11 cellular contexts compared by ENCODE assay signal in genomic region chr2:27855476-27855875, GRCh38. TPM values are rescaled to one million over a fixed set of nuclear protein-coding genes. Genes with fewer than 3 reads are reported as not detected.
DNase-seq lines count a peak whose midpoint lies in the region; ATAC-seq, FAIRE-seq and TF ChIP-seq lines count a peak whose summit lies in the region.
"Had no signal": no experiment of that assay in that cellular context is flagged by ENCODE, and none has a peak within 500 bp of the region (broad histone marks: within the 10 kb centered on the region; RNA-seq: fewer than 3 reads in every experiment).

No MANE protein-coding gene starts in this region.

- CTCF ChIA-PET in K562 (lab: Yijun Ruan, JAX; ENCODE audit: low intra/inter-chr PET ratio) = no interaction called here

- no peaks in the 10 kb centered on the region for H3K9me1 ChIP-seq in K562 (ENCODE audit: control insufficient read depth, insufficient read depth, low read length)

- H3K9me3 Mint-ChIP-seq in HFFc6 = peaks cover 16% of the 10 kb centered on the region
- H3K9me3 Mint-ChIP-seq: central memory CD8-positive, alpha-beta T cell had no signal

- intact Hi-C loops in K562 (cut with micrococcal nuclease) = no loop called here
- intact Hi-C loops in kidney (cut with DNase I) = no loop called here

- H3K36me3 ChIP-seq in K562 (ENCODE audit: control insufficient read depth, insufficient read depth, low read length) (no peaks in the 10 kb centered on the region), kidney (ENCODE audit: control insufficient read depth in 1 of 2, insufficient read depth in 2 of 2, low read length in 2 of 2) (no peaks in the 10 kb centered on the region)

- no peak for TF ChIP-seq RAD21 in K562 (CRISPR knock-in tag; conservative IDR thresholded peaks at IDR 0.05 in 1 of 2, IDR thresholded peaks at IDR 0.05 in 1 of 2)

- no peaks in the 10 kb centered on the region for H3K4me1 ChIP-seq in K562 (replicated peaks in 1 of 2; ENCODE audit: control insufficient read depth in 2 of 2, insufficient read depth in 2 of 2, low read length in 2 of 2)
- peaks cover 0 to 4% of the 10 kb centered on the region in 2 donors for H3K4me1 ChIP-seq in kidney (ENCODE audit: control insufficient read depth in 1 of 2, insufficient read depth in 1 of 2, low read depth in 1 of 2, low read length in 2 of 2)

- DNase-seq in AG20443 (ENCODE audit: low spot score) (peak; percentile 45), HFFc6 (peak; percentile 41), K562 (ENCODE audit: extremely low read depth in 1 of 4, low spot score in 3 of 4) (no peak), kidney tubule cell (ENCODE audit: low spot score) (peak; percentile 83), NCI-H446 (lab: John Stamatoyannopoulos, UW) (no peak), kidney (no peak), NCI-H1694 treated with DMSO at 0.1 percent for 48 hours (lab: John Stamatoyannopoulos, UW) (no peak)
- DNase-seq: posterior cingulate gyrus; stimulated activated CD4-positive, alpha-beta T cell treated with anti-CD3 and anti-CD28 coated beads, Interleukin-2, amount 100 ng/mL, for 48 hours had no signal

- TF ChIP-seq EP300 in K562 (IDR thresholded peaks at IDR 0.05; ENCODE audit: low read length) = no peak

- H3K27me3 ChIP-seq in K562 (ENCODE audit: control insufficient read depth in 2 of 2, insufficient read depth in 2 of 2, low read length in 2 of 2) = 0 out of 5 replicates have a peak, but pooled peaks cover 0 to 3% of the 10 kb centered on the region in 2 experiments

- in situ Hi-C loops in K562 (cut with MboI) = no loop called here

- BruUV-seq in K562 (replicated peaks; lab: Mats Ljungman, UMichigan) = no TSS peak

- POLR2A ChIA-PET in K562 (lab: Yijun Ruan, JAX) = no interaction called here

- H3K36me3 Mint-ChIP-seq in HFFc6 (ENCODE audit: low read depth) = peaks cover 16% of the 10 kb centered on the region

- TF ChIP-seq POLR2A in K562 (conservative IDR thresholded peaks at IDR 0.05) = no peak

- no peak overlapping the region for H3K27ac ChIP-seq in K562 (ENCODE audit: extremely low read depth, low read depth, low read length)
- no peak overlapping the region for H3K27ac ChIP-seq in kidney (ENCODE audit: low read depth in 2 of 2, low read length in 2 of 2)

- H3K9me3 ChIP-seq in K562 (replicated peaks; ENCODE audit: control insufficient read depth, insufficient read depth, low read depth, low read length) (no peaks in the 10 kb centered on the region), kidney (ENCODE audit: control insufficient read depth in 1 of 2, low read length in 2 of 2) (no peaks in the 10 kb centered on the region)

- no peak overlapping the region for H3K4me3 ChIP-seq in K562
- H3K4me3 ChIP-seq in kidney (ENCODE audit: low read length in 2 of 2) = no peak overlapping the region

- H3K27ac Mint-ChIP-seq in HFFc6 = peak overlapping the region; percentile 69

- no peaks in the 10 kb centered on the region; the same call in 1 of the 2 replicates for H3K27me3 Mint-ChIP-seq in HFFc6 (ENCODE audit: insufficient read depth)
- H3K27me3 Mint-ChIP-seq: central memory CD8-positive, alpha-beta T cell had no signal

- H4K20me1 ChIP-seq in K562 (replicated peaks; ENCODE audit: control insufficient read depth, insufficient read depth, low read length) = no peaks in the 10 kb centered on the region

- H3K4me3 Mint-ChIP-seq in HFFc6 = no peak overlapping the region; the same call in 1 of the 2 replicates
- H3K4me3 Mint-ChIP-seq: central memory CD8-positive, alpha-beta T cell had no signal

- ATAC-seq in K562 (no peak), GM21367 (IDR thresholded peaks at IDR 0.05; ENCODE audit: unreplicated experiment) (no peak)

- no peak for FAIRE-seq in K562 (lab: Jason Lieb, UNC)
- FAIRE-seq in kidney (lab: Jason Lieb, UNC) = no peak

- TF ChIP-seq CTCF in HFFc6 (IDR thresholded peaks at IDR 0.05) (no peak), K562 (IDR thresholded peaks at IDR 0.05 in 2 of 3, conservative IDR thresholded peaks at IDR 0.05 in 1 of 3; ENCODE audit: insufficient read depth in 2 of 3, low read depth in 1 of 3, low read length in 3 of 3) (no peak), kidney (IDR thresholded peaks at IDR 0.05; ENCODE audit: borderline replicate concordance, extremely low read depth, insufficient read depth) (no peak)

- no peak overlapping the region for H3K4me2 ChIP-seq in K562 (ENCODE audit: insufficient read depth, low read length)

- H2AFZ ChIP-seq in K562 (ENCODE audit: low read depth, low read length) = no peak overlapping the region

- H3K9ac ChIP-seq in K562 (ENCODE audit: insufficient read depth in 1 of 2, low read depth in 2 of 2, low read length in 2 of 2) (no peak overlapping the region), kidney (ENCODE audit: low read length in 2 of 2) (no peak overlapping the region)

- peaks cover 53% of the 10 kb centered on the region for H3K4me1 Mint-ChIP-seq in HFFc6 (ENCODE audit: low read depth)
- H3K4me1 Mint-ChIP-seq: central memory CD8-positive, alpha-beta T cell had no signal

- no peaks in the 10 kb centered on the region for H3K79me2 ChIP-seq in K562 (ENCODE audit: control insufficient read depth, insufficient read depth, low read length)

TF ChIP-seq in K562, 482 proteins besides CTCF, POLR2A, EP300 and RAD21 (continues in another document):
- peak; percentile 75 for TF ChIP-seq NFE2 (IDR thresholded peaks at IDR 0.05; ENCODE audit: low read depth)
- TF ChIP-seq TEAD4 (IDR thresholded peaks at IDR 0.05; ENCODE audit: low read length) = no peak
- TF ChIP-seq TEAD4 (CRISPR knock-in tag; IDR thresholded peaks at IDR 0.05; ENCODE audit: borderline replicate concordance) = no peak
- TF ChIP-seq ZNF174 (CRISPR knock-in tag; IDR thresholded peaks at IDR 0.05) = no peak

RNA-seq across cellular contexts. Expression of gene RBKS, which starts 34.7 kb away (rescaled TPM):
- 1 to 10 TPM; 1.8 to 3.1 (median 2.7) TPM for total RNA-seq in HFFc6 (2021; fragmentation: NEBNext Ultra II Directional; extraction: Animal tissue kit (Norgen Biotek cat#: 25700))
- total RNA-seq in K562 (2011; cell fraction: chromatin; rRNA removed; ENCODE audit: low replicate concordance) = 0.79 and 1.00 TPM in 2 replicates
- 0.50 TPM in 1 of 2 replicates, not detected in the other for total RNA-seq in K562 (2011; cell fraction: nucleolus; rRNA removed)
- total RNA-seq in K562 (2011; cell fraction: nucleoplasm; rRNA removed) = 1.1 and 1.3 TPM in 2 replicates
- total RNA-seq in K562 (2014; rRNA removed) (0.18 and 0.24 TPM in 2 replicates), K562 (2014; rRNA removed; fragmentation: Illumina TruSeq; extraction: Trizol) (0.11 and 0.13 TPM in 2 replicates), K562 (2015; rRNA removed; fragmentation: Illumina TruSeq; extraction: Trizol) (0.15 and 0.25 TPM in 2 replicates), K562 (2021) (0.07 and 0.18 TPM in 2 replicates), kidney (10.3 TPM)
- polyA plus RNA-seq in K562 (2011; rRNA removed) (0.34 and 0.39 TPM in 2 replicates), K562 (2014; fragmentation: Illumina TruSeq; extraction: Trizol) (0.12 and 0.19 TPM in 2 replicates), K562 (2014; fragmentation: Nextera tagmentation; extraction: Ambion mirVana) (under 1 TPM; 0.06 to 0.24 TPM), K562 (2014; rRNA removed) (0.20 and 1.1 TPM in 2 replicates), kidney (ENCODE audit: insufficient read depth, low read depth, low replicate concordance) (28.7 TPM)
- 0.10 and 0.47 TPM in 2 replicates for polyA plus RNA-seq in K562 (2011; cell fraction: cytosol; rRNA removed)
- polyA plus RNA-seq in K562 (2011; cell fraction: nucleus; rRNA removed) = 0.31 and 0.67 TPM in 2 replicates
- polyA plus RNA-seq in K562 (2012) = 0.31 and 0.93 TPM in 2 replicates
- polyA minus RNA-seq in K562 (2011; rRNA and poly(A)+ RNA removed) = 0.36 and 0.39 TPM in 2 replicates
- polyA minus RNA-seq in K562 (2011; cell fraction: cytosol; rRNA and poly(A)+ RNA removed) = not detected in 2 replicates
- polyA minus RNA-seq in K562 (2011; cell fraction: nucleus; rRNA and poly(A)+ RNA removed) = 1.1 and 1.2 TPM in 2 replicates

RNA-seq across cellular contexts. Expression of gene BABAM2, which starts 35.1 kb away (rescaled TPM):
- 10 to 100 TPM; 30.8 to 46.6 (median 41.2) TPM for total RNA-seq in HFFc6 (2021; fragmentation: NEBNext Ultra II Directional; extraction: Animal tissue kit (Norgen Biotek cat#: 25700))
- 95.1 and 126 TPM in 2 replicates for total RNA-seq in K562 (2011; cell fraction: chromatin; rRNA removed; ENCODE audit: low replicate concordance)
- total RNA-seq in K562 (2011; cell fraction: nucleolus; rRNA removed) = 41.5 and 49.6 TPM in 2 replicates
- total RNA-seq in K562 (2011; cell fraction: nucleoplasm; rRNA removed) = 76.3 and 103 TPM in 2 replicates
- total RNA-seq in K562 (2014; rRNA removed) (10.9 and 15.6 TPM in 2 replicates), K562 (2014; rRNA removed; fragmentation: Illumina TruSeq; extraction: Trizol) (27.3 and 31.8 TPM in 2 replicates), K562 (2015; rRNA removed; fragmentation: Illumina TruSeq; extraction: Trizol) (19.9 and 23.5 TPM in 2 replicates), K562 (2021) (23.9 and 24.2 TPM in 2 replicates), kidney (74.1 TPM)
- polyA plus RNA-seq in K562 (2011; rRNA removed) (22.8 and 25.6 TPM in 2 replicates), K562 (2014; fragmentation: Illumina TruSeq; extraction: Trizol) (27.9 and 32.9 TPM in 2 replicates), K562 (2014; fragmentation: Nextera tagmentation; extraction: Ambion mirVana) (10 to 100 TPM; 35.2 to 37.4 TPM), K562 (2014; rRNA removed) (15.6 and 18.0 TPM in 2 replicates), kidney (ENCODE audit: insufficient read depth, low read depth, low replicate concordance) (68.4 TPM)
- polyA plus RNA-seq in K562 (2011; cell fraction: cytosol; rRNA removed) = 15.8 and 16.3 TPM in 2 replicates
- 21.4 TPM in 2 replicates for polyA plus RNA-seq in K562 (2011; cell fraction: nucleus; rRNA removed)
- 24.0 and 34.6 TPM in 2 replicates for polyA plus RNA-seq in K562 (2012)
- polyA minus RNA-seq in K562 (2011; rRNA and poly(A)+ RNA removed) = 30.3 and 33.4 TPM in 2 replicates
- polyA minus RNA-seq in K562 (2011; cell fraction: cytosol; rRNA and poly(A)+ RNA removed) = 10.7 and 17.9 TPM in 2 replicates
- polyA minus RNA-seq in K562 (2011; cell fraction: nucleus; rRNA and poly(A)+ RNA removed) = 42.8 and 66.1 TPM in 2 replicates

Comparison
In these comparisons a context has a peak if more than half of its experiments do, and no peak if none do; other contexts are left out.
1. DNase-seq: peak in AG20443 (single experiment), HFFc6 (single experiment) and kidney tubule cell (single experiment); none in K562 (0 of 4), NCI-H446 (0 of 2), kidney (single experiment) and NCI-H1694 treated with DMSO at 0.1 percent for 48 hours (single experiment).